Comparison of ENCODE assay signal across 8 cellular contexts in genomic region chr4:53365486-53366300, GRCh38. TPM values are rescaled to one million over a fixed set of nuclear protein-coding genes. Genes with fewer than 3 reads are reported as not detected.
A peak's percentile ranks its signal among the peaks of the same experiment; 100 is the strongest.
DNase-seq lines count a peak whose midpoint lies in the region; ATAC-seq and TF ChIP-seq lines count a peak whose summit lies in the region.

TSS of gene SCFD2 (minus strand) at chr4:53366061.

- H3F3A ChIP-seq in PC-3 (ENCODE audit: low read length, unreplicated experiment) = no peaks in the 10 kb centered on the region

- BruUV-seq in PC-3 (replicated peaks; lab: Mats Ljungman, UMichigan) = TSS peak; percentile 71

- H3K4me3 ChIP-seq in PC-3 (ENCODE audit: low read length) (peak within 1 kb of the TSS; percentile 95), epithelial cell of proximal tubule (ENCODE audit: low read depth, low read length) (peak within 1 kb of the TSS; percentile 91)

- peak within 1 kb of the TSS; percentile 84 for H2AFZ ChIP-seq in PC-3 (ENCODE audit: low read length)

- H3K79me2 ChIP-seq in PC-3 (ENCODE audit: low read length) = peaks cover 51% of the 10 kb centered on the region

- CTCF ChIA-PET in PC-3 (lab: Charles Lee) = no interaction called here

- H3K27me3 ChIP-seq in PC-3 (ENCODE audit: low read length) = no peaks in the 10 kb centered on the region

- peaks cover 8% of the 10 kb centered on the region for H4K20me1 ChIP-seq in PC-3 (ENCODE audit: low read length)

- H3K4me1 ChIP-seq in PC-3 (ENCODE audit: insufficient read depth, low read length) = peaks cover 34% of the 10 kb centered on the region

- no peaks in the 10 kb centered on the region for H3K9me3 ChIP-seq in PC-3 (ENCODE audit: low read length)

- no peak for TF ChIP-seq EP300 in Ishikawa (IDR thresholded peaks at IDR 0.05; ENCODE audit: borderline replicate concordance)

- peak within 1 kb of the TSS; percentile 51 for H3K27ac ChIP-seq in PC-3 (ENCODE audit: low read length)

- no peak for TF ChIP-seq RAD21 in Ishikawa (IDR thresholded peaks at IDR 0.05; ENCODE audit: low read depth)

- peak; percentile 96 for ATAC-seq in GM21576 (IDR thresholded peaks at IDR 0.05; ENCODE audit: unreplicated experiment)
- ATAC-seq in PC-3 = peak; percentile 92

- DNase-seq in DMS114 treated with DMSO at 0.1 percent for 48 hours (lab: John Stamatoyannopoulos, UW; ENCODE audit: unreplicated experiment) = peak; percentile 85
- peak; percentile 100 for DNase-seq in PC-3
- DNase-seq in activated T-cell treated with anti-CD3 and anti-CD28 coated beads for 48 hours (ENCODE audit: low read depth) = peak; percentile 90
- DNase-seq in epithelial cell of proximal tubule (ENCODE audit: low read depth) = peak; percentile 70
- peak; percentile 99 for DNase-seq in mucosa of gallbladder (ENCODE audit: low spot score)
- DNase-seq in stimulated activated CD8-positive, alpha-beta memory T cell treated with anti-CD3 and anti-CD28 coated beads, Interleukin-4, amount 100 ng/mL, for 4 hours (ENCODE audit: low read depth in 2 of 2, low spot score in 1 of 2) = peak; percentile 95 to 96

- H3K36me3 ChIP-seq in PC-3 (ENCODE audit: low read depth, low read length) = no peaks in the 10 kb centered on the region

- intact Hi-C loops in PC-3 (cut with micrococcal nuclease) = loop anchor here (1.0 to 10.0 kb wide), 3 partner anchors 12 to 699 kb away; partner anchors contain the start of genes CHIC2 and FIP1L1

- H3K9me2 ChIP-seq in PC-3 (replicated peaks; ENCODE audit: low read length) = no peaks in the 10 kb centered on the region

- peak within 1 kb of the TSS; percentile 92 for H3K4me2 ChIP-seq in PC-3 (ENCODE audit: low read length)

- POLR2A ChIA-PET in PC-3 (lab: Charles Lee; ENCODE audit: unreplicated experiment) = no interaction called here

- H3K9ac ChIP-seq in PC-3 (ENCODE audit: low read length) = peak within 1 kb of the TSS; percentile 91

- TF ChIP-seq CTCF in PC-3 (conservative IDR thresholded peaks at IDR 0.05; ENCODE audit: low read depth, low read length) (no peak), epithelial cell of proximal tubule (conservative IDR thresholded peaks at IDR 0.05; ENCODE audit: low read depth, low read length) (no peak)

TF ChIP-seq in Ishikawa, 13 proteins besides CTCF, POLR2A, EP300 and RAD21:
- TF ChIP-seq ZBTB7A (IDR thresholded peaks at IDR 0.05; ENCODE audit: low read depth) (no peak), EGR1 (IDR thresholded peaks at IDR 0.05) (no peak), USF1 (IDR thresholded peaks at IDR 0.05) (peak; percentile 89), FOXM1 (IDR thresholded peaks at IDR 0.05; ENCODE audit: borderline replicate concordance, low read depth) (no peak), NFIC (IDR thresholded peaks at IDR 0.05) (no peak), CREB1 (IDR thresholded peaks at IDR 0.05; ENCODE audit: low read depth) (peak; percentile 98), TAF1 (IDR thresholded peaks at IDR 0.05; ENCODE audit: low read depth) (peak; percentile 65; the same call in 1 of the 2 replicates), CEBPB (IDR thresholded peaks at IDR 0.05) (no peak), TCF12 (IDR thresholded peaks at IDR 0.05; ENCODE audit: low read depth) (peak; percentile 44; the same call in 1 of the 2 replicates), YY1 (IDR thresholded peaks at IDR 0.05; ENCODE audit: low read depth) (0 out of 2 replicates have a peak, but pooled peaks have one; percentile 9), TEAD4 (IDR thresholded peaks at IDR 0.05) (no peak)
- TF ChIP-seq, protein P1, sequence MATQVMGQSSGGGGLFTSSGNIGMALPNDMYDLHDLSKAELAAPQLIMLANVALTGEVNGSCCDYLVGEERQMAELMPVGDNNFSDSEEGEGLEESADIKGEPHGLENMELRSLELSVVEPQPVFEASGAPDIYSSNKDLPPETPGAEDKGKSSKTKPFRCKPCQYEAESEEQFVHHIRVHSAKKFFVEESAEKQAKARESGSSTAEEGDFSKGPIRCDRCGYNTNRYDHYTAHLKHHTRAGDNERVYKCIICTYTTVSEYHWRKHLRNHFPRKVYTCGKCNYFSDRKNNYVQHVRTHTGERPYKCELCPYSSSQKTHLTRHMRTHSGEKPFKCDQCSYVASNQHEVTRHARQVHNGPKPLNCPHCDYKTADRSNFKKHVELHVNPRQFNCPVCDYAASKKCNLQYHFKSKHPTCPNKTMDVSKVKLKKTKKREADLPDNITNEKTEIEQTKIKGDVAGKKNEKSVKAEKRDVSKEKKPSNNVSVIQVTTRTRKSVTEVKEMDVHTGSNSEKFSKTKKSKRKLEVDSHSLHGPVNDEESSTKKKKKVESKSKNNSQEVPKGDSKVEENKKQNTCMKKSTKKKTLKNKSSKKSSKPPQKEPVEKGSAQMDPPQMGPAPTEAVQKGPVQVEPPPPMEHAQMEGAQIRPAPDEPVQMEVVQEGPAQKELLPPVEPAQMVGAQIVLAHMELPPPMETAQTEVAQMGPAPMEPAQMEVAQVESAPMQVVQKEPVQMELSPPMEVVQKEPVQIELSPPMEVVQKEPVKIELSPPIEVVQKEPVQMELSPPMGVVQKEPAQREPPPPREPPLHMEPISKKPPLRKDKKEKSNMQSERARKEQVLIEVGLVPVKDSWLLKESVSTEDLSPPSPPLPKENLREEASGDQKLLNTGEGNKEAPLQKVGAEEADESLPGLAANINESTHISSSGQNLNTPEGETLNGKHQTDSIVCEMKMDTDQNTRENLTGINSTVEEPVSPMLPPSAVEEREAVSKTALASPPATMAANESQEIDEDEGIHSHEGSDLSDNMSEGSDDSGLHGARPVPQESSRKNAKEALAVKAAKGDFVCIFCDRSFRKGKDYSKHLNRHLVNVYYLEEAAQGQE (IDR thresholded peaks at IDR 0.05; ENCODE audit: low read depth) = no peak
- TF ChIP-seq, protein P2, sequence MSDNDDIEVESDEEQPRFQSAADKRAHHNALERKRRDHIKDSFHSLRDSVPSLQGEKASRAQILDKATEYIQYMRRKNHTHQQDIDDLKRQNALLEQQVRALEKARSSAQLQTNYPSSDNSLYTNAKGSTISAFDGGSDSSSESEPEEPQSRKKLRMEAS (IDR thresholded peaks at IDR 0.05) = peak; percentile 99

RNA-seq across cellular contexts. Expression of gene SCFD2, which starts in this region (rescaled TPM):
- total RNA-seq in PC-3 (2014; rRNA removed) = 36.6 and 40.7 TPM in 2 replicates
- 8.9 and 18.7 TPM in 2 replicates for total RNA-seq in epithelial cell of proximal tubule
- total RNA-seq in mucosa of gallbladder = 15.8 TPM

Comparison
In these comparisons a context has a peak if more than half of its experiments do, and no peak if none do; other contexts are left out.
1. Peak in every context shown above with its lines: DNase-seq, ATAC-seq, H3K4me3 ChIP-seq and H3K27ac ChIP-seq.